ENCODE assay signal across 14 cellular contexts in genomic region chr17:71338396-71338795, GRCh38.
DNase-seq lines count a peak whose midpoint lies in the region; ATAC-seq, FAIRE-seq and TF ChIP-seq lines count a peak whose summit lies in the region.
"Had no signal": no experiment of that assay in that cellular context is flagged by ENCODE, and none has a peak within 500 bp of the region (broad histone marks: within the 10 kb centered on the region; RNA-seq: fewer than 3 reads in every experiment).

No MANE protein-coding gene starts in this region.

- H3K9ac ChIP-seq in BLaER1: no peak overlapping the region

- no peaks in the 10 kb centered on the region for H3K9me3 ChIP-seq in BLaER1
- no peaks in the 10 kb centered on the region for H3K9me3 ChIP-seq in mucosa of descending colon
- no peaks in the 10 kb centered on the region for H3K9me3 ChIP-seq in right atrium auricular region

- H3K27me3 ChIP-seq in BLaER1: no peaks in the 10 kb centered on the region
- H3K27me3 ChIP-seq in right atrium auricular region: no peaks in the 10 kb centered on the region

- H3K4me1 ChIP-seq in BLaER1 (peaks cover 20% of the 10 kb centered on the region), mucosa of descending colon (ENCODE audit: low read depth) (no peaks in the 10 kb centered on the region), right atrium auricular region (no peaks in the 10 kb centered on the region)

- H3K27ac ChIP-seq in BLaER1: no peak overlapping the region
- no peak overlapping the region for H3K27ac ChIP-seq in right atrium auricular region

- DNase-seq in LHCN-M2 (ENCODE audit: low read depth) (peak; percentile 83), astrocyte of the cerebellum (ENCODE audit: low read depth) (peak; percentile 9), mucosa of descending colon (peak in 1 of 3 donors; percentile 48), right atrium auricular region (ENCODE audit: low spot score) (no peak), NCI-H510A (lab: John Stamatoyannopoulos, UW) (no peak), frontal cortex (ENCODE audit: low spot score in 2 of 2) (no peak), HPDE6-E6E7 (ENCODE audit: extremely low spot score) (no peak)
- DNase-seq: activated CD4-positive, alpha-beta memory T cell treated with anti-CD3 and anti-CD28 coated beads, Interleukin-2, amount 10 ng/mL, durations not matched to agents 7 days and 5 days; Calu3; endodermal cell; T-cell had no signal

- H3K36me3 ChIP-seq in BLaER1: no peaks in the 10 kb centered on the region
- H3K36me3 ChIP-seq in mucosa of descending colon (ENCODE audit: low read depth): no peaks in the 10 kb centered on the region
- no peaks in the 10 kb centered on the region for H3K36me3 ChIP-seq in right atrium auricular region

- intact Hi-C loops in mucosa of descending colon (cut with DNase I, micrococcal nuclease): no loop called here

- no peak for FAIRE-seq in frontal cortex (lab: Jason Lieb, UNC)
- FAIRE-seq: HepG2 had no signal

- in situ Hi-C loops in astrocyte of the cerebellum (cut with HindIII; ENCODE audit: low sequenced_read_pairs): no loop called here

- H3K4me3 ChIP-seq in BLaER1 (no peak overlapping the region), astrocyte of the cerebellum (ENCODE audit: low read depth, low read length) (no peak overlapping the region), mucosa of descending colon (no peak overlapping the region), right atrium auricular region (no peak overlapping the region)

- ATAC-seq in mucosa of descending colon: peak; percentile 77
- ATAC-seq: activated naive CD4-positive, alpha-beta T cell treated with anti-CD3 and anti-CD28 coated beads, Interleukin-2, amount 50 U/mL, for 72 hours; HepG2; T-cell had no signal

- TF ChIP-seq CTCF in astrocyte of the cerebellum (IDR thresholded peaks at IDR 0.05; ENCODE audit: low read depth, low read length, missing control alignments) (no peak), mucosa of descending colon (IDR thresholded peaks at IDR 0.05) (no peak), right atrium auricular region (IDR thresholded peaks at IDR 0.05) (no peak)

- no peaks in the 10 kb centered on the region for H4K20me1 ChIP-seq in BLaER1

- H3K4me2 ChIP-seq in BLaER1: peak overlapping the region; percentile 44

Comparison
In these comparisons a context has a peak if more than half of its experiments do, and no peak if none do; other contexts are left out.
1. DNase-seq: peak in LHCN-M2 (single experiment) and astrocyte of the cerebellum (single experiment); none in right atrium auricular region (single experiment), NCI-H510A (single experiment), frontal cortex (0 of 2) and HPDE6-E6E7 (single experiment).